Comparison of ENCODE assay signal across 10 cellular contexts in genomic region chr1:115251856-115252255, GRCh38.
DNase-seq lines count a peak whose midpoint lies in the region; ATAC-seq and TF ChIP-seq lines count a peak whose summit lies in the region.
"Had no signal": no experiment of that assay in that cellular context is flagged by ENCODE, and none has a peak within 500 bp of the region (broad histone marks: within the 10 kb centered on the region; RNA-seq: fewer than 3 reads in every experiment).

No MANE protein-coding gene starts in this region.

- ATAC-seq in RWPE2 (ENCODE audit: low read depth), result peak; percentile 93
- ATAC-seq in GM19397 (IDR thresholded peaks at IDR 0.05; ENCODE audit: unreplicated experiment), result no peak

- WGBS in prostate gland, result 52% methylated on average over 2 of the region's 2 CpGs

- H3K9me3 ChIP-seq in RWPE2 (ENCODE audit: severe bottlenecking), result peaks cover 1% of the 10 kb centered on the region
- H3K9me3 ChIP-seq in prostate gland, result no peaks in the 10 kb centered on the region
- H3K9me3 ChIP-seq: thoracic aorta had no signal

- DNase-seq in DMS 273 (lab: John Stamatoyannopoulos, UW; ENCODE audit: unreplicated experiment) (peak; percentile 70), RWPE2 (ENCODE audit: low spot score) (no peak), fibroblast of mammary gland (ENCODE audit: low read depth) (peak; percentile 96), non-pigmented ciliary epithelial cell (ENCODE audit: low read depth) (peak; percentile 88), prostate gland (ENCODE audit: low spot score) (no peak), NCI-H2227 treated with DMSO at 0.1 percent for 48 hours (lab: John Stamatoyannopoulos, UW) (no peak)
- DNase-seq in activated CD4-positive, alpha-beta T cell treated with anti-CD3 and anti-CD28 coated beads for 4 hours, result no peak
- DNase-seq: stimulated activated CD4-positive, alpha-beta T cell treated with anti-CD3 and anti-CD28 coated beads, Interleukin-2, amount 100 ng/mL, for 24 hours had no signal

- H3K36me3 ChIP-seq in RWPE2 (ENCODE audit: low read depth), result no peaks in the 10 kb centered on the region
- H3K36me3 ChIP-seq in prostate gland, result no peaks in the 10 kb centered on the region
- H3K36me3 ChIP-seq: thoracic aorta had no signal

- H3K27me3 ChIP-seq in RWPE2 (ENCODE audit: insufficient read depth, poor library complexity, severe bottlenecking) (no peaks in the 10 kb centered on the region), prostate gland (replicated peaks; ENCODE audit: insufficient read depth) (no peaks in the 10 kb centered on the region)

- intact Hi-C loops in prostate gland (cut with DNase I), result no loop called here

- H3K27ac ChIP-seq in RWPE2 (ENCODE audit: poor library complexity, severe bottlenecking), result peak overlapping the region; percentile 64
- H3K27ac ChIP-seq in prostate gland, result no peak overlapping the region
- H3K27ac ChIP-seq: thoracic aorta had no signal

- TF ChIP-seq POLR2A in prostate gland (IDR thresholded peaks at IDR 0.05), result no peak

- TF ChIP-seq CTCF in RWPE2 (IDR thresholded peaks at IDR 0.05; ENCODE audit: poor library complexity, severe bottlenecking), result no peak
- TF ChIP-seq CTCF in fibroblast of mammary gland (conservative IDR thresholded peaks at IDR 0.05; ENCODE audit: control insufficient read depth, insufficient read depth, low read depth, low read length), result no peak
- no peak for TF ChIP-seq CTCF in prostate gland (IDR thresholded peaks at IDR 0.05)

- H3K4me3 ChIP-seq in RWPE2 (ENCODE audit: severe bottlenecking) (no peak overlapping the region), fibroblast of mammary gland (ENCODE audit: control insufficient read depth, low read depth, low read length) (no peak overlapping the region), prostate gland (no peak overlapping the region)
- H3K4me3 ChIP-seq: thoracic aorta had no signal

- H3K4me1 ChIP-seq in RWPE2 (ENCODE audit: insufficient read depth, poor library complexity, severe bottlenecking) (peaks cover 12% of the 10 kb centered on the region), prostate gland (replicated peaks) (no peaks in the 10 kb centered on the region)

Comparison
In these comparisons a context has a peak if more than half of its experiments do, and no peak if none do; other contexts are left out.
1. DNase-seq: peak in DMS 273 (single experiment), fibroblast of mammary gland (single experiment) and non-pigmented ciliary epithelial cell (single experiment); none in RWPE2 (single experiment), prostate gland (single experiment), NCI-H2227 treated with DMSO at 0.1 percent for 48 hours (single experiment) and activated CD4-positive, alpha-beta T cell treated with anti-CD3 and anti-CD28 coated beads for 4 hours (0 of 2).